ENCODE assay signal across 8 cellular contexts in genomic region chr4:52861171-52861873, GRCh38. TPM values are rescaled to one million over a fixed set of nuclear protein-coding genes. Genes with fewer than 3 reads are reported as not detected.
DNase-seq lines count a peak whose midpoint lies in the region; ATAC-seq and TF ChIP-seq lines count a peak whose summit lies in the region.

No MANE protein-coding gene starts in this region.

- ATAC-seq in activated CD8-positive, alpha-beta memory T cell treated with anti-CD3 and anti-CD28 coated beads, Interleukin-2, amount 10 ng/mL, durations not matched to agents 7 days and 5 days = no peak
- ATAC-seq in right lobe of liver (no peak), mucosa of descending colon (no peak)

- intact Hi-C loops in right lobe of liver (cut with DNase I) = no loop called here
- intact Hi-C loops in mucosa of descending colon (cut with DNase I, micrococcal nuclease) = no loop called here

- peaks cover 12% of the 10 kb centered on the region for H3K4me1 Mint-ChIP-seq in activated CD8-positive, alpha-beta memory T cell treated with anti-CD3 and anti-CD28 coated beads, Interleukin-2, amount 10 ng/mL, durations not matched to agents 7 days and 5 days

- no peaks in the 10 kb centered on the region for H3K36me3 ChIP-seq in right lobe of liver
- no peaks in the 10 kb centered on the region for H3K36me3 ChIP-seq in tibial nerve
- no peaks in the 10 kb centered on the region for H3K36me3 ChIP-seq in mucosa of descending colon (ENCODE audit: low read depth)

- TF ChIP-seq POLR2A in right lobe of liver (IDR thresholded peaks at IDR 0.05) = no peak
- TF ChIP-seq POLR2A in tibial nerve (IDR thresholded peaks at IDR 0.05) = no peak

- H3K27me3 Mint-ChIP-seq in activated CD8-positive, alpha-beta memory T cell treated with anti-CD3 and anti-CD28 coated beads, Interleukin-2, amount 10 ng/mL, durations not matched to agents 7 days and 5 days = peaks cover 43% of the 10 kb centered on the region

- TF ChIP-seq CTCF in astrocyte of the spinal cord (IDR thresholded peaks at IDR 0.05; ENCODE audit: low read depth, low read length) = no peak
- TF ChIP-seq CTCF in right lobe of liver (IDR thresholded peaks at IDR 0.05) = no peak
- no peak for TF ChIP-seq CTCF in tibial nerve (IDR thresholded peaks at IDR 0.05)
- TF ChIP-seq CTCF in mucosa of descending colon (IDR thresholded peaks at IDR 0.05) = no peak

- H3K4me1 ChIP-seq in right lobe of liver = peaks cover 0 to 17% (median 0%) of the 10 kb centered on the region in 4 donors
- H3K4me1 ChIP-seq in tibial nerve = peaks cover 0 to 27% (median 7%) of the 10 kb centered on the region in 4 donors
- H3K4me1 ChIP-seq in mucosa of descending colon (ENCODE audit: low read depth) = peaks cover 5% of the 10 kb centered on the region

- no peak for TF ChIP-seq EP300 in tibial nerve (IDR thresholded peaks at IDR 0.05)

- no peaks in the 10 kb centered on the region for H3K9me3 Mint-ChIP-seq in activated CD8-positive, alpha-beta memory T cell treated with anti-CD3 and anti-CD28 coated beads, Interleukin-2, amount 10 ng/mL, durations not matched to agents 7 days and 5 days (ENCODE audit: low read depth)

- H3K4me3 Mint-ChIP-seq in activated CD8-positive, alpha-beta memory T cell treated with anti-CD3 and anti-CD28 coated beads, Interleukin-2, amount 10 ng/mL, durations not matched to agents 7 days and 5 days = peak overlapping the region; percentile 65

- H3K4me3 ChIP-seq in astrocyte of the spinal cord (ENCODE audit: low read depth, low read length) (peak overlapping the region; percentile 45), right lobe of liver (peak overlapping the region; percentile 33 to 63 (median 47)), tibial nerve (peak overlapping the region; percentile 50 to 80 (median 71)), mucosa of descending colon (no peak overlapping the region)

- H3K27ac ChIP-seq in right lobe of liver = no peak overlapping the region
- H3K27ac ChIP-seq in tibial nerve = peak overlapping the region in 3 of 4 donors; percentile 55 to 84 (median 77)

- H3K36me3 Mint-ChIP-seq in activated CD8-positive, alpha-beta memory T cell treated with anti-CD3 and anti-CD28 coated beads, Interleukin-2, amount 10 ng/mL, durations not matched to agents 7 days and 5 days = peaks cover 2% of the 10 kb centered on the region

- H3K9me3 ChIP-seq in right lobe of liver (no peaks in the 10 kb centered on the region), tibial nerve (peaks cover 0 to 12% (median 0%) of the 10 kb centered on the region in 4 donors), mucosa of descending colon (no peaks in the 10 kb centered on the region)

- 40% methylated on average over 18 of the region's 27 CpGs for WGBS in right lobe of liver (ENCODE audit: insufficient coverage, low coverage, low lambda C conversion rate, missing lambda C conversion rate)
- WGBS in tibial nerve, 2 donors = 40 to 41% methylated on average over 26 of the region's 27 CpGs

- H3K27me3 ChIP-seq in right lobe of liver (no peaks in the 10 kb centered on the region), tibial nerve (peaks cover 0 to 7% of the 10 kb centered on the region in 2 donors)

- in situ Hi-C loops in astrocyte of the spinal cord (cut with HindIII; ENCODE audit: low sequenced_read_pairs) = no loop called here

- no peak for DNase-seq in activated CD8-positive, alpha-beta memory T cell treated with anti-CD3 and anti-CD28 coated beads, Interleukin-2, amount 10 ng/mL, durations not matched to agents 7 days and 5 days
- DNase-seq in activated CD8-positive, alpha-beta memory T cell treated with anti-CD3 and anti-CD28 coated beads for 24 hours = no peak
- no peak for DNase-seq in astrocyte of the spinal cord (ENCODE audit: low read depth, low spot score)
- no peak for DNase-seq in right lobe of liver
- DNase-seq in tibial nerve (ENCODE audit: low spot score in 2 of 2) = no peak
- no peak for DNase-seq in mucosa of descending colon
- DNase-seq in activated CD4-positive, alpha-beta T cell treated with anti-CD3 and anti-CD28 coated beads for 1 hour = no peak
- DNase-seq in effector CD8-positive, alpha-beta T cell (lab: John Stamatoyannopoulos, UW) = no peak

- no peak overlapping the region for H3K27ac Mint-ChIP-seq in activated CD8-positive, alpha-beta memory T cell treated with anti-CD3 and anti-CD28 coated beads, Interleukin-2, amount 10 ng/mL, durations not matched to agents 7 days and 5 days

- CTCF ChIA-PET in activated CD8-positive, alpha-beta memory T cell treated with anti-CD3 and anti-CD28 coated beads, Interleukin-2, amount 10 ng/mL, durations not matched to agents 7 days and 5 days (lab: Charles Lee) = no interaction called here

RNA-seq across cellular contexts. Expression of gene RASL11B, which starts 0.8 kb away (rescaled TPM):
- total RNA-seq in activated CD8-positive, alpha-beta memory T cell treated with anti-CD3 and anti-CD28 coated beads, Interleukin-2, amount 10 ng/mL, durations not matched to agents 7 days and 5 days = under 1 TPM; 0.14 to 0.15 TPM
- total RNA-seq in right lobe of liver (1 to 10 TPM in 1 of 6 experiments, under 1 TPM in 5; 0.26 to 1.3 (median 0.37) TPM), tibial nerve (1 to 10 TPM; 2.4 to 9.2 (median 6.5) TPM), mucosa of descending colon (under 1 TPM; 0.26 to 0.76 (median 0.60) TPM)

Comparison
In these comparisons a context has a peak if more than half of its experiments do, and no peak if none do; other contexts are left out.
1. H3K27ac ChIP-seq: peak in tibial nerve (3 of 4); none in right lobe of liver (0 of 3).